ENCODE assay signal across 8 cellular contexts in the genomic region with DNA sequence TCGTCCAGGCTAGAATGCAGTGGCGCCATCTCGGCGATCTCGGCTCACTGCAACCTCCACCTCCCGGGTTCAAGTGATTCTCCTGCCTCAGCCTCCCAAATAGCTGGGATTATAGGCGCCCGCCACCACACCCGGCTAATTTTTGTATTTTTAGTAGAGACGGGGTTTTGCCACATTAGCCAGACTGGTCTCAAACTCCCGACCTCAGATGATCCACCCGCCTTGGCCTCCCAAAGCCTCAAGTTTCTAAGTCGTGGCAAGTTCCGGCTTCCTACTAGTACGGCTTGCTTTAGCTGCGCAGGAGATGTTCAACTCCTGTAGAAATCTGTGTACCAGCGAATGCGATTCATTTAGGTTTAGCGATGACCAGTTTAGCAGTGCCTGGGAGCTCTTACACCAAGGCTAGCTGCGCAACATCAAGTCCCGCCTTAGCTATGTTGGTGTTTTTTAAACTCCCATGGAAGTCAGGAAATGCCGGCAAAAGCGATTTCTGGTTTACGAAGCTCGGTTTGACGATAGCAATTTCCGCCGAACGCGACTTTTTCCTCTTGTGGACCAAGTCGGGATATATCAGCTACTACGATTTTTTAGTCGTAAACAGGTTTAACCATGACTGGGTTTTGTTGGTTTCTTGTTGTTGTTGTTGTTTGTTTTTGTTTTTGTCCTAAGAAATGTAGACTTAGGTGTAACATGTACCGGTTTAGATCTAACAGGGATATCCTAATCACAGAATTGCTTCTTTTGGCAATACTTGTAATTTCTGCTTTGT. TPM values are rescaled to one million over a fixed set of nuclear protein-coding genes. Genes with fewer than 3 reads are reported as not detected.
DNase-seq lines count a peak whose midpoint lies in the region; ATAC-seq lines count a peak whose summit lies in the region.

No MANE protein-coding gene starts in this region.

- POLR2A ChIA-PET in naive thymus-derived CD8-positive, alpha-beta T cell (lab: Charles Lee): interaction anchor here (0.7 to 12.6 kb wide), 24 partner anchors 14 to 1123 kb away, joined by 3 to 775 read pairs (median 10); a partner anchor contains a TSS

- no peaks in the 10 kb centered on the region for H3K27me3 ChIP-seq in aorta (ENCODE audit: control insufficient read depth in 1 of 2, insufficient read depth in 2 of 2, low read length in 1 of 2)

- H3K27ac ChIP-seq in aorta (ENCODE audit: low read depth in 1 of 2, low read length in 2 of 2): peak overlapping the region in 1 of 2 donors; percentile 55

- no peaks in the 10 kb centered on the region for H3K36me3 ChIP-seq in aorta (ENCODE audit: control insufficient read depth in 1 of 2, insufficient read depth in 2 of 2, low read length in 1 of 2)

- peak overlapping the region; percentile 98 to 100 for H3K27ac Mint-ChIP-seq in effector memory CD8-positive, alpha-beta T cell
- peak overlapping the region; percentile 97 to 100 (median 100) for H3K27ac Mint-ChIP-seq in naive thymus-derived CD8-positive, alpha-beta T cell

- H3K4me1 Mint-ChIP-seq in effector memory CD8-positive, alpha-beta T cell (ENCODE audit: low read depth in 2 of 2): peaks cover 23 to 50% of the 10 kb centered on the region in 2 donors
- peaks cover 12 to 46% (median 39%) of the 10 kb centered on the region in 4 donors for H3K4me1 Mint-ChIP-seq in naive thymus-derived CD8-positive, alpha-beta T cell

- no peaks in the 10 kb centered on the region for H3K27me3 Mint-ChIP-seq in effector memory CD8-positive, alpha-beta T cell
- H3K27me3 Mint-ChIP-seq in naive thymus-derived CD8-positive, alpha-beta T cell: no peaks in the 10 kb centered on the region

- peak overlapping the region; percentile 96 to 100 for H3K4me3 Mint-ChIP-seq in effector memory CD8-positive, alpha-beta T cell
- peak overlapping the region; percentile 87 to 100 (median 100) for H3K4me3 Mint-ChIP-seq in naive thymus-derived CD8-positive, alpha-beta T cell

- H3K4me3 ChIP-seq in aorta (ENCODE audit: low read length in 2 of 2): peak overlapping the region in 1 of 2 donors; percentile 30

- ATAC-seq in HG03432 (IDR thresholded peaks at IDR 0.05; ENCODE audit: unreplicated experiment) (peak; percentile 3), aorta (ENCODE audit: low FRiP score) (peak; percentile 16), HG03135 (IDR thresholded peaks at IDR 0.05; ENCODE audit: unreplicated experiment) (no peak), GM21619 (IDR thresholded peaks at IDR 0.05; ENCODE audit: unreplicated experiment) (no peak)
- ATAC-seq in effector memory CD8-positive, alpha-beta T cell (replicated peaks): peak; percentile 11
- ATAC-seq in naive thymus-derived CD8-positive, alpha-beta T cell: peak; percentile 26 to 30

- H3K9me3 Mint-ChIP-seq in effector memory CD8-positive, alpha-beta T cell: no peaks in the 10 kb centered on the region
- H3K9me3 Mint-ChIP-seq in naive thymus-derived CD8-positive, alpha-beta T cell: peaks cover 0 to 3% (median 0%) of the 10 kb centered on the region in 9 donors

- H3K4me1 ChIP-seq in aorta (ENCODE audit: control insufficient read depth in 1 of 2, insufficient read depth in 2 of 2, low read length in 2 of 2): peaks cover 0 to 3% of the 10 kb centered on the region in 2 donors

- intact Hi-C loops in aorta (cut with DNase I): loop anchor here (1.0 to 5.0 kb wide), 7 partner anchors 15 to 129 kb away; a partner anchor contains a TSS

- no peaks in the 10 kb centered on the region for H3K9me3 ChIP-seq in aorta (ENCODE audit: control insufficient read depth, low read length)

- DNase-seq in ELF-1 (ENCODE audit: low read depth, low spot score) (peak; percentile 61), aorta (peak in 1 of 2 donors; percentile 53)
- peak; percentile 64 for DNase-seq in activated CD4-positive, alpha-beta T cell treated with anti-CD3 and anti-CD28 coated beads for 48 hours
- peak; percentile 53 to 67 (median 56) for DNase-seq in effector memory CD8-positive, alpha-beta T cell
- DNase-seq in naive thymus-derived CD8-positive, alpha-beta T cell: peak in 9 of 10 donors; percentile 40 to 84 (median 73)

- H3K36me3 Mint-ChIP-seq in effector memory CD8-positive, alpha-beta T cell (ENCODE audit: insufficient read depth): peaks cover 66% of the 10 kb centered on the region
- peaks cover 0 to 12% (median 2%) of the 10 kb centered on the region in 3 donors for H3K36me3 Mint-ChIP-seq in naive thymus-derived CD8-positive, alpha-beta T cell

- 20 to 22% methylated on average over 34 of the region's 34 CpGs for WGBS in aorta, 2 donors

RNA-seq across cellular contexts. Expression of a gene that starts 46.4 kb away (rescaled TPM):
- 10 to 100 TPM; 65.9 to 72.7 TPM for total RNA-seq in naive thymus-derived CD8-positive, alpha-beta T cell
- 10 to 100 TPM; 51.5 to 69.8 (median 54.8) TPM for polyA plus RNA-seq in naive thymus-derived CD8-positive, alpha-beta T cell
- 1 to 10 TPM; 2.7 to 6.4 TPM for total RNA-seq in aorta
- polyA plus RNA-seq in aorta: 1 to 10 TPM in 1 of 2 donors, under 1 TPM in 1; 0.38 to 3.6 TPM

Comparison
In these comparisons a context has a peak if more than half of its experiments do, and no peak if none do; other contexts are left out.
1. ATAC-seq: peak in HG03432 (single experiment), effector memory CD8-positive, alpha-beta T cell (single experiment), naive thymus-derived CD8-positive, alpha-beta T cell (2 of 2) and aorta (single experiment); none in HG03135 (single experiment) and GM21619 (single experiment).
2. RNA of a gene that starts 46.4 kb away (total RNA-seq): 65.9 to 72.7 TPM in naive thymus-derived CD8-positive, alpha-beta T cell; 2.7 to 6.4 TPM in aorta; every median in the first group is over 4 times any median in the second.